In genomic region chr5:37734114-37734513, GRCh38 we compare ENCODE assay signal across 22 cellular contexts.
A peak's percentile ranks its signal among the peaks of the same experiment; 100 is the strongest.
DNase-seq lines count a peak whose midpoint lies in the region; ATAC-seq, FAIRE-seq and TF ChIP-seq lines count a peak whose summit lies in the region.
"Had no signal": no experiment of that assay in that cellular context is flagged by ENCODE, and none has a peak within 500 bp of the region (broad histone marks: within the 10 kb centered on the region; RNA-seq: fewer than 3 reads in every experiment).

No MANE protein-coding gene starts in this region.

- no peaks in the 10 kb centered on the region for H3K9me1 ChIP-seq in K562 (ENCODE audit: control insufficient read depth, insufficient read depth, low read length)

- no peaks in the 10 kb centered on the region for H3K79me2 ChIP-seq in HepG2 (ENCODE audit: insufficient read depth, low read length)
- no peaks in the 10 kb centered on the region for H3K79me2 ChIP-seq in K562 (ENCODE audit: control insufficient read depth, insufficient read depth, low read length)

- in situ Hi-C loops in HepG2 (cut with HindIII; ENCODE audit: extremely low pct_ligation_motif_present, low pct_unique_long_range_greater_than_20kb), result no loop called here
- in situ Hi-C loops in K562 (cut with MboI), result no loop called here

- CTCF ChIA-PET in HepG2 (lab: Yijun Ruan, JAX; ENCODE audit: low intra/inter-chr PET ratio, low total read pairs) (no interaction called here), K562 (lab: Yijun Ruan, JAX; ENCODE audit: low intra/inter-chr PET ratio) (no interaction called here)

- H2AFZ ChIP-seq in HepG2 (ENCODE audit: low read length) (no peak overlapping the region), K562 (ENCODE audit: low read depth, low read length) (no peak overlapping the region)

- H3K4me1 ChIP-seq in HepG2 (ENCODE audit: insufficient read depth, low read length) (peaks cover 7% of the 10 kb centered on the region), right lobe of liver (peaks cover 0 to 4% (median 0%) of the 10 kb centered on the region in 4 donors), K562 (replicated peaks in 1 of 2; ENCODE audit: control insufficient read depth in 2 of 2, insufficient read depth in 2 of 2, low read length in 2 of 2) (no peaks in the 10 kb centered on the region; a peak in 1 of 5 replicates), small intestine (ENCODE audit: control insufficient read depth in 2 of 2, insufficient read depth in 1 of 2, low read depth in 1 of 2, low read length in 1 of 2) (peaks cover 2 to 4% of the 10 kb centered on the region in 2 donors)
- H3K4me1 ChIP-seq: Caco-2 had no signal

- H4K20me1 ChIP-seq in HepG2 (ENCODE audit: insufficient read depth, low read length) (no peaks in the 10 kb centered on the region), K562 (replicated peaks; ENCODE audit: control insufficient read depth, insufficient read depth, low read length) (no peaks in the 10 kb centered on the region)

- H3K4me3 ChIP-seq in HepG2 (replicated peaks in 1 of 3; ENCODE audit: insufficient read depth in 1 of 3, low read depth in 2 of 3, low read length in 3 of 3), result no peak overlapping the region
- no peak overlapping the region for H3K4me3 ChIP-seq in right lobe of liver
- no peak overlapping the region for H3K4me3 ChIP-seq in K562
- H3K4me3 ChIP-seq in small intestine (ENCODE audit: low read depth in 1 of 2, low read length in 2 of 2), result no peak overlapping the region
- H3K4me3 ChIP-seq: BLaER1 treated with 17β-estradiol and CSF1 and Interleukin-3, amounts not matched to agents 10 nM and 100 nM; GM12878 had no signal

- H3K9ac ChIP-seq in HepG2 (ENCODE audit: insufficient read depth, low read depth, low read length) (no peak overlapping the region), K562 (ENCODE audit: insufficient read depth in 1 of 2, low read depth in 2 of 2, low read length in 2 of 2) (no peak overlapping the region)
- H3K9ac ChIP-seq: BLaER1 treated with 17β-estradiol and CSF1 and Interleukin-3, amounts not matched to agents 10 nM and 100 nM had no signal

- H3K27ac ChIP-seq in HepG2 (ENCODE audit: extremely low read length, insufficient read depth, low read length) (no peak overlapping the region), right lobe of liver (no peak overlapping the region), K562 (ENCODE audit: extremely low read depth, low read depth, low read length) (no peak overlapping the region), small intestine (ENCODE audit: low read depth in 1 of 2, low read length in 1 of 2) (no peak overlapping the region)
- H3K27ac ChIP-seq: 22Rv1; BLaER1 treated with 17β-estradiol and CSF1 and Interleukin-3, amounts not matched to agents 10 nM and 100 nM; C4-2B had no signal

- no peaks in the 10 kb centered on the region for H3K27me3 ChIP-seq in HepG2 (ENCODE audit: control insufficient read depth in 1 of 2, insufficient read depth in 2 of 2, low read length in 2 of 2)
- H3K27me3 ChIP-seq in right lobe of liver, result no peaks in the 10 kb centered on the region
- H3K27me3 ChIP-seq in K562 (ENCODE audit: control insufficient read depth in 2 of 2, insufficient read depth in 2 of 2, low read length in 2 of 2), result no peaks in the 10 kb centered on the region
- H3K27me3 ChIP-seq in small intestine (ENCODE audit: control insufficient read depth in 2 of 2, insufficient read depth in 2 of 2, low read length in 2 of 2), result no peaks in the 10 kb centered on the region

- intact Hi-C loops in HepG2 (cut with micrococcal nuclease; ENCODE audit: unreplicated experiment) (no loop called here), right lobe of liver (cut with DNase I) (no loop called here), K562 (cut with micrococcal nuclease) (no loop called here)

- TF ChIP-seq CTCF in HepG2 (CRISPR knock-in tag; IDR thresholded peaks at IDR 0.05) (no peak), right lobe of liver (IDR thresholded peaks at IDR 0.05) (no peak), K562 (IDR thresholded peaks at IDR 0.05 in 2 of 3, conservative IDR thresholded peaks at IDR 0.05 in 1 of 3; ENCODE audit: insufficient read depth in 2 of 3, low read depth in 1 of 3, low read length in 3 of 3) (no peak)

- WGBS in HepG2 (ENCODE audit: low lambda C conversion rate), result 0% methylated on average over 1 of the region's 1 CpG
- 0% methylated on average over 1 of the region's 1 CpG for WGBS in right lobe of liver (ENCODE audit: insufficient coverage, low coverage, low lambda C conversion rate, missing lambda C conversion rate)
- WGBS in K562 (ENCODE audit: insufficient coverage, low coverage, missing lambda C conversion rate), result 0% methylated on average over 1 of the region's 1 CpG
- 0% methylated on average over 1 of the region's 1 CpG for WGBS in small intestine, 3 donors

- FAIRE-seq in HepG2 (lab: Jason Lieb, UNC) (no peak), K562 (lab: Jason Lieb, UNC) (no peak), small intestine (lab: Jason Lieb, UNC) (peak; percentile 49)
- FAIRE-seq: D721Med, G401.6, GM12878, GM12892, GM18507 had no signal

- DNase-seq in HepG2 (ENCODE audit: low spot score) (no peak), right lobe of liver (no peak), K562 (ENCODE audit: extremely low read depth in 1 of 4, low spot score in 3 of 4) (no peak), small intestine (no peak)
- DNase-seq: ACHN; AML-193; Caco-2; Calu3; CD4-positive, alpha-beta T cell; CD8-positive, alpha-beta T cell; DMS79 treated with DMSO at 0.1 percent for 48 hours; GF-D8 had no signal

- no peak for TF ChIP-seq POLR2A in HepG2 (IDR thresholded peaks at IDR 0.05; ENCODE audit: insufficient read depth in 1 of 2, low read depth in 2 of 2, low read length in 2 of 2)
- TF ChIP-seq POLR2A in right lobe of liver (IDR thresholded peaks at IDR 0.05), result no peak
- no peak for TF ChIP-seq POLR2A in K562 (conservative IDR thresholded peaks at IDR 0.05)

- BruUV-seq in HepG2 (replicated peaks; lab: Mats Ljungman, UMichigan) (no TSS peak), K562 (replicated peaks; lab: Mats Ljungman, UMichigan) (no TSS peak)

- H3K36me3 ChIP-seq in HepG2 (replicated peaks in 1 of 2; ENCODE audit: control insufficient read depth in 1 of 2, insufficient read depth in 2 of 2, low read length in 2 of 2) (peaks cover 0 to 5% of the 10 kb centered on the region in 2 experiments; a peak in 2 of 5 replicates), right lobe of liver (no peaks in the 10 kb centered on the region), K562 (ENCODE audit: control insufficient read depth, insufficient read depth, low read length) (no peaks in the 10 kb centered on the region), small intestine (ENCODE audit: control insufficient read depth in 2 of 2, insufficient read depth in 2 of 2, low read length in 2 of 2) (peaks cover 0 to under 1% of the 10 kb centered on the region in 2 donors)

- TF ChIP-seq RAD21 in HepG2 (CRISPR knock-in tag; IDR thresholded peaks at IDR 0.05), result no peak
- no peak for TF ChIP-seq RAD21 in K562 (CRISPR knock-in tag; conservative IDR thresholded peaks at IDR 0.05 in 1 of 2, IDR thresholded peaks at IDR 0.05 in 1 of 2)

- no peak for ATAC-seq in HepG2
- ATAC-seq in right lobe of liver, result no peak
- ATAC-seq in K562, result no peak
- no peak for ATAC-seq in HG03139 (IDR thresholded peaks at IDR 0.05; ENCODE audit: unreplicated experiment)
- no peak for ATAC-seq in HG02852 (IDR thresholded peaks at IDR 0.05; ENCODE audit: unreplicated experiment)
- ATAC-seq: CD8-positive, alpha-beta T cell; GM12878 had no signal

- TF ChIP-seq EP300 in HepG2 (IDR thresholded peaks at IDR 0.05; ENCODE audit: low read depth in 2 of 2, low read length in 2 of 2) (no peak), HepG2 (CRISPR knock-in tag; IDR thresholded peaks at IDR 0.05; ENCODE audit: borderline replicate concordance) (no peak), K562 (IDR thresholded peaks at IDR 0.05; ENCODE audit: low read length) (no peak)

- H3K4me2 ChIP-seq in HepG2 (ENCODE audit: low read depth, low read length) (no peak overlapping the region), K562 (ENCODE audit: insufficient read depth, low read length) (no peak overlapping the region)
- H3K4me2 ChIP-seq: BLaER1 treated with 17β-estradiol and CSF1 and Interleukin-3, amounts not matched to agents 10 nM and 100 nM had no signal

- H3K9me3 ChIP-seq in HepG2 (ENCODE audit: low read length) (no peaks in the 10 kb centered on the region), right lobe of liver (no peaks in the 10 kb centered on the region), K562 (replicated peaks; ENCODE audit: control insufficient read depth, insufficient read depth, low read depth, low read length) (no peaks in the 10 kb centered on the region), small intestine (ENCODE audit: control insufficient read depth, low read depth) (no peaks in the 10 kb centered on the region)
- H3K9me3 ChIP-seq: Caco-2 had no signal

- POLR2A ChIA-PET in HepG2 (lab: Yijun Ruan, JAX) (no interaction called here), K562 (lab: Yijun Ruan, JAX) (no interaction called here)

TF ChIP-seq in HepG2, 621 proteins besides CTCF, POLR2A, EP300 and RAD21:
- TF ChIP-seq KLF15 (CRISPR knock-in tag; IDR thresholded peaks at IDR 0.05; ENCODE audit: borderline replicate concordance), result no peak
- peak; percentile 14; the same call in 1 of the 2 replicates for TF ChIP-seq MAFF (IDR thresholded peaks at IDR 0.05; ENCODE audit: low read depth, low read length)

TF ChIP-seq in K562, 482 proteins besides CTCF, POLR2A, EP300 and RAD21:
- peak; percentile 71 for TF ChIP-seq ZNF316 (IDR thresholded peaks at IDR 0.05)
- TF ChIP-seq FOXP1 (CRISPR knock-in tag; IDR thresholded peaks at IDR 0.05), result no peak
- TF ChIP-seq C11orf30 (IDR thresholded peaks at IDR 0.05; ENCODE audit: low read depth), result peak; percentile 50; the same call in 1 of the 2 replicates

Comparison
In these comparisons a context has a peak if more than half of its experiments do, and no peak if none do; other contexts are left out.
1. Of the 241 proteins assayed by ChIP-seq in both HepG2 and K562: peak only in HepG2: MAFF; only in K562: none; in both: none; in neither: 240.